Comparison of ENCODE assay signal across 8 cellular contexts in genomic region chr2:186032930-186033329, GRCh38.
"Had no signal": no experiment of that assay in that cellular context is flagged by ENCODE, and none has a peak within 500 bp of the region (broad histone marks: within the 10 kb centered on the region; RNA-seq: fewer than 3 reads in every experiment).

No MANE protein-coding gene starts in this region.

- H3K27ac ChIP-seq: GM23248 had no signal

- H3K9ac ChIP-seq: GM23248 had no signal

- FAIRE-seq: H54, HTR-8/SVneo, K562 had no signal

- H3K4me3 ChIP-seq: GM23248, K562 had no signal

- ATAC-seq: K562 had no signal

- H2AFZ ChIP-seq: GM23248 had no signal

- DNase-seq: GM23248, GOT3, H9, HCEC 1CT, IMR-90 had no signal
